ENCODE assay signal across 1 cellular context in the genomic region with DNA sequence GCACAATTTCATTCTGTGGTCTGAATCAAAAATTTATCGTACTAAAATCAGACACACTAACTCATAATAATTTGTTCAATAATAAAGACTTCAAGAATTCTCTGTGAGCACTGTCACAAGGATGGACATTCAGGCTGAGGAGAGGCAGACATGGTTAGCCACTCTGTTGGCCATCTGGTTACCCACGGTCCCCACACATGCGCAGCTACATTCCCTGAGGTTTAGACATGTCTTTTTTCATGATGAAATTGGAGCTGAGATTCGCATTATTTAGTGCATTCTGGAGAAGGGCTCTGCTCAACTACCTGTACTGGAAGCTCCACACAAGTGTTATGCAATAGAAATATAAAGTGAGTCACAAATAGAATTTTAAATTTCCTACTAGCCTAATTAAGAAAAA.
TF ChIP-seq lines count a peak whose summit lies in the region.

No MANE protein-coding gene starts in this region.

TF ChIP-seq in HCT116, 20 proteins besides CTCF, POLR2A, EP300 and RAD21 (continued from another document):
- TF ChIP-seq, protein P1, sequence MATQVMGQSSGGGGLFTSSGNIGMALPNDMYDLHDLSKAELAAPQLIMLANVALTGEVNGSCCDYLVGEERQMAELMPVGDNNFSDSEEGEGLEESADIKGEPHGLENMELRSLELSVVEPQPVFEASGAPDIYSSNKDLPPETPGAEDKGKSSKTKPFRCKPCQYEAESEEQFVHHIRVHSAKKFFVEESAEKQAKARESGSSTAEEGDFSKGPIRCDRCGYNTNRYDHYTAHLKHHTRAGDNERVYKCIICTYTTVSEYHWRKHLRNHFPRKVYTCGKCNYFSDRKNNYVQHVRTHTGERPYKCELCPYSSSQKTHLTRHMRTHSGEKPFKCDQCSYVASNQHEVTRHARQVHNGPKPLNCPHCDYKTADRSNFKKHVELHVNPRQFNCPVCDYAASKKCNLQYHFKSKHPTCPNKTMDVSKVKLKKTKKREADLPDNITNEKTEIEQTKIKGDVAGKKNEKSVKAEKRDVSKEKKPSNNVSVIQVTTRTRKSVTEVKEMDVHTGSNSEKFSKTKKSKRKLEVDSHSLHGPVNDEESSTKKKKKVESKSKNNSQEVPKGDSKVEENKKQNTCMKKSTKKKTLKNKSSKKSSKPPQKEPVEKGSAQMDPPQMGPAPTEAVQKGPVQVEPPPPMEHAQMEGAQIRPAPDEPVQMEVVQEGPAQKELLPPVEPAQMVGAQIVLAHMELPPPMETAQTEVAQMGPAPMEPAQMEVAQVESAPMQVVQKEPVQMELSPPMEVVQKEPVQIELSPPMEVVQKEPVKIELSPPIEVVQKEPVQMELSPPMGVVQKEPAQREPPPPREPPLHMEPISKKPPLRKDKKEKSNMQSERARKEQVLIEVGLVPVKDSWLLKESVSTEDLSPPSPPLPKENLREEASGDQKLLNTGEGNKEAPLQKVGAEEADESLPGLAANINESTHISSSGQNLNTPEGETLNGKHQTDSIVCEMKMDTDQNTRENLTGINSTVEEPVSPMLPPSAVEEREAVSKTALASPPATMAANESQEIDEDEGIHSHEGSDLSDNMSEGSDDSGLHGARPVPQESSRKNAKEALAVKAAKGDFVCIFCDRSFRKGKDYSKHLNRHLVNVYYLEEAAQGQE (IDR thresholded peaks at IDR 0.05; ENCODE audit: low read depth): no peak
